8 cellular contexts compared by ENCODE assay signal in genomic region chr19:1132625-1133383, GRCh38. TPM values are rescaled to one million over a fixed set of nuclear protein-coding genes. Genes with fewer than 3 reads are reported as not detected.
DNase-seq lines count a peak whose midpoint lies in the region; ATAC-seq and TF ChIP-seq lines count a peak whose summit lies in the region.

No MANE protein-coding gene starts in this region.

- peak overlapping the region; percentile 90 for H3K27ac ChIP-seq in CD4-positive, alpha-beta memory T cell (ENCODE audit: low read depth, low read length)
- peak overlapping the region; percentile 93 for H3K27ac ChIP-seq in left ventricle myocardium inferior (replicated peaks)

- no peaks in the 10 kb centered on the region for H3K9me3 ChIP-seq in CD4-positive, alpha-beta memory T cell (ENCODE audit: control insufficient read depth in 1 of 2, low read length in 2 of 2)
- no peaks in the 10 kb centered on the region for H3K9me3 ChIP-seq in left ventricle myocardium inferior (replicated peaks)

- peak overlapping the region; percentile 29 to 89 for H3K4me3 ChIP-seq in CD4-positive, alpha-beta memory T cell (ENCODE audit: low read length in 2 of 2)
- H3K4me3 ChIP-seq in left ventricle myocardium inferior = peak overlapping the region; percentile 79

- peak in 3 of 5 donors; percentile 33 to 43 (median 41) for DNase-seq in CD4-positive, alpha-beta memory T cell
- peak; percentile 22 for DNase-seq in activated T-helper 1 cell treated with anti-CD3 and anti-CD28 coated beads, Interleukin-12 subunit alpha, Interleukin-12 subunit beta, Interleukin-2, Interleukin-4 antibody, amounts not matched to agents 30 ng/mL and 10 ng/mL and 1 ng/mL, durations not matched to agents 14 hours and 24 hours and 36 hours (ENCODE audit: low spot score)
- DNase-seq in left ventricle myocardium inferior (no peak), ecto neural progenitor cell (ENCODE audit: low spot score) (no peak), DMS114 treated with DMSO at 0.1 percent for 48 hours (lab: John Stamatoyannopoulos, UW; ENCODE audit: unreplicated experiment) (no peak), NCI-H748 treated with DMSO at 0.1 percent for 48 hours (lab: John Stamatoyannopoulos, UW) (no peak)
- DNase-seq in stimulated activated naive B cell treated with anti-CD40 and anti-IgM and Interleukin-4, amounts not matched to agents 10 μg/mL and 1 μg/mL and 100 μg/mL, for 72 hours = peak; percentile 24

- H3K27me3 ChIP-seq in CD4-positive, alpha-beta memory T cell (ENCODE audit: insufficient read depth, low read length) = no peaks in the 10 kb centered on the region
- no peaks in the 10 kb centered on the region for H3K27me3 ChIP-seq in left ventricle myocardium inferior (ENCODE audit: low read depth)

- H3K27ac Mint-ChIP-seq in CD4-positive, alpha-beta memory T cell = peak overlapping the region; percentile 74 to 96 (median 94)
- peak overlapping the region; percentile 86 for H3K27ac Mint-ChIP-seq in activated T-helper 1 cell treated with anti-CD3 and anti-CD28 coated beads, Interleukin-12 subunit alpha, Interleukin-12 subunit beta, Interleukin-2, Interleukin-4 antibody, amounts not matched to agents 30 ng/mL and 10 ng/mL and 1 ng/mL, durations not matched to agents 14 hours and 24 hours and 36 hours
- peak overlapping the region; percentile 90 for H3K27ac Mint-ChIP-seq in stimulated activated naive B cell treated with anti-CD40 and anti-IgM and Interleukin-4, amounts not matched to agents 10 μg/mL and 1 μg/mL and 100 μg/mL, for 72 hours

- H3K4me3 Mint-ChIP-seq in CD4-positive, alpha-beta memory T cell = peak overlapping the region; percentile 78 to 92 (median 86)
- H3K4me3 Mint-ChIP-seq in activated T-helper 1 cell treated with anti-CD3 and anti-CD28 coated beads, Interleukin-12 subunit alpha, Interleukin-12 subunit beta, Interleukin-2, Interleukin-4 antibody, amounts not matched to agents 30 ng/mL and 10 ng/mL and 1 ng/mL, durations not matched to agents 14 hours and 24 hours and 36 hours = peak overlapping the region; percentile 89
- peak overlapping the region; percentile 87 to 90 for H3K4me3 Mint-ChIP-seq in stimulated activated naive B cell treated with anti-CD40 and anti-IgM and Interleukin-4, amounts not matched to agents 10 μg/mL and 1 μg/mL and 100 μg/mL, for 72 hours

- no peak for TF ChIP-seq CTCF in left ventricle myocardium inferior (IDR thresholded peaks at IDR 0.05; ENCODE audit: borderline replicate concordance)

- H3K4me1 ChIP-seq in CD4-positive, alpha-beta memory T cell (ENCODE audit: insufficient read depth, low read length) = peaks cover 59% of the 10 kb centered on the region
- peaks cover 63% of the 10 kb centered on the region for H3K4me1 ChIP-seq in left ventricle myocardium inferior

- intact Hi-C loops in CD4-positive, alpha-beta memory T cell (cut with micrococcal nuclease) = loop anchor here (1.0 to 5.0 kb wide), 4 partner anchors 20 to 59 kb away; partner anchors contain the start of genes POLR2E and SBNO2
- intact Hi-C loops in activated T-helper 1 cell treated with anti-CD3 and anti-CD28 coated beads, Interleukin-12 subunit alpha, Interleukin-12 subunit beta, Interleukin-2, Interleukin-4 antibody, amounts not matched to agents 30 ng/mL and 10 ng/mL and 1 ng/mL, durations not matched to agents 14 hours and 24 hours and 36 hours (cut with micrococcal nuclease) = loop anchor here (1.0 to 5.0 kb wide), 7 partner anchors 29 to 249 kb away; partner anchors contain the start of genes NDUFS7, RNU6-2, SBNO2 and TMEM259
- intact Hi-C loops in left ventricle myocardium inferior (cut with micrococcal nuclease) = no loop called here

- peak; percentile 13 for ATAC-seq in HG02642 (IDR thresholded peaks at IDR 0.05; ENCODE audit: poor library complexity, unreplicated experiment)
- ATAC-seq in stimulated activated naive B cell treated with anti-CD40 and anti-IgM and Interleukin-4, amounts not matched to agents 10 μg/mL and 1 μg/mL and 100 μg/mL, for 72 hours (replicated peaks) = peak in 1 of 2 donors; percentile 22

- H3K27me3 Mint-ChIP-seq in CD4-positive, alpha-beta memory T cell = no peaks in the 10 kb centered on the region
- H3K27me3 Mint-ChIP-seq in activated T-helper 1 cell treated with anti-CD3 and anti-CD28 coated beads, Interleukin-12 subunit alpha, Interleukin-12 subunit beta, Interleukin-2, Interleukin-4 antibody, amounts not matched to agents 30 ng/mL and 10 ng/mL and 1 ng/mL, durations not matched to agents 14 hours and 24 hours and 36 hours (ENCODE audit: insufficient read depth) = no peaks in the 10 kb centered on the region
- no peaks in the 10 kb centered on the region for H3K27me3 Mint-ChIP-seq in stimulated activated naive B cell treated with anti-CD40 and anti-IgM and Interleukin-4, amounts not matched to agents 10 μg/mL and 1 μg/mL and 100 μg/mL, for 72 hours

- peaks cover 0 to 10% of the 10 kb centered on the region in 2 donors for H3K36me3 Mint-ChIP-seq in CD4-positive, alpha-beta memory T cell
- H3K36me3 Mint-ChIP-seq in activated T-helper 1 cell treated with anti-CD3 and anti-CD28 coated beads, Interleukin-12 subunit alpha, Interleukin-12 subunit beta, Interleukin-2, Interleukin-4 antibody, amounts not matched to agents 30 ng/mL and 10 ng/mL and 1 ng/mL, durations not matched to agents 14 hours and 24 hours and 36 hours (ENCODE audit: low read depth) = peaks cover 2% of the 10 kb centered on the region
- H3K36me3 Mint-ChIP-seq in stimulated activated naive B cell treated with anti-CD40 and anti-IgM and Interleukin-4, amounts not matched to agents 10 μg/mL and 1 μg/mL and 100 μg/mL, for 72 hours = peaks cover 12 to 15% of the 10 kb centered on the region in 2 donors

- CTCF ChIA-PET in CD4-positive, alpha-beta memory T cell (lab: Charles Lee; ENCODE audit: partially characterized antibody) = interaction anchor here (1.0 to 1.2 kb wide), 2 partner anchors 60 to 324 kb away, joined by 3 to 4 read pairs; no protein-coding TSS in a partner anchor

- POLR2A ChIA-PET in CD4-positive, alpha-beta memory T cell (lab: Charles Lee; ENCODE audit: partially characterized antibody) = interaction anchor here (0.6 to 4.7 kb wide), 16 partner anchors 14 to 136 kb away, joined by 3 to 42 read pairs (median 8); partner anchors contain the start of genes ABCA7, ARHGAP45, CIRBP and GPX4

- H3K9me3 Mint-ChIP-seq in CD4-positive, alpha-beta memory T cell = peaks cover 0 to 2% (median 0%) of the 10 kb centered on the region in 8 donors
- H3K9me3 Mint-ChIP-seq in activated T-helper 1 cell treated with anti-CD3 and anti-CD28 coated beads, Interleukin-12 subunit alpha, Interleukin-12 subunit beta, Interleukin-2, Interleukin-4 antibody, amounts not matched to agents 30 ng/mL and 10 ng/mL and 1 ng/mL, durations not matched to agents 14 hours and 24 hours and 36 hours = no peaks in the 10 kb centered on the region
- no peaks in the 10 kb centered on the region for H3K9me3 Mint-ChIP-seq in stimulated activated naive B cell treated with anti-CD40 and anti-IgM and Interleukin-4, amounts not matched to agents 10 μg/mL and 1 μg/mL and 100 μg/mL, for 72 hours

- peaks cover 7 to 33% (median 23%) of the 10 kb centered on the region in 4 donors for H3K4me1 Mint-ChIP-seq in CD4-positive, alpha-beta memory T cell
- H3K4me1 Mint-ChIP-seq in activated T-helper 1 cell treated with anti-CD3 and anti-CD28 coated beads, Interleukin-12 subunit alpha, Interleukin-12 subunit beta, Interleukin-2, Interleukin-4 antibody, amounts not matched to agents 30 ng/mL and 10 ng/mL and 1 ng/mL, durations not matched to agents 14 hours and 24 hours and 36 hours (ENCODE audit: low read depth) = peaks cover 26% of the 10 kb centered on the region
- H3K4me1 Mint-ChIP-seq in stimulated activated naive B cell treated with anti-CD40 and anti-IgM and Interleukin-4, amounts not matched to agents 10 μg/mL and 1 μg/mL and 100 μg/mL, for 72 hours = peaks cover 24 to 53% of the 10 kb centered on the region in 2 donors

- no peaks in the 10 kb centered on the region for H3K36me3 ChIP-seq in CD4-positive, alpha-beta memory T cell (ENCODE audit: insufficient read depth, low read length)
- peaks cover 7% of the 10 kb centered on the region for H3K36me3 ChIP-seq in left ventricle myocardium inferior

RNA-seq across cellular contexts. Expression of gene GPX4, which starts 29.0 kb away (rescaled TPM):
- 100 to 1,000 TPM; 210 to 220 TPM for total RNA-seq in CD4-positive, alpha-beta memory T cell
- polyA plus RNA-seq in CD4-positive, alpha-beta memory T cell = 100 to 1,000 TPM; 399 to 406 TPM
- total RNA-seq in activated T-helper 1 cell treated with anti-CD3 and anti-CD28 coated beads, Interleukin-12 subunit alpha, Interleukin-12 subunit beta, Interleukin-2, Interleukin-4 antibody, amounts not matched to agents 30 ng/mL and 10 ng/mL and 1 ng/mL, durations not matched to agents 14 hours and 24 hours and 36 hours = 236 and 241 TPM in 2 replicates
- 327 TPM for total RNA-seq in left ventricle myocardium inferior

RNA-seq across cellular contexts. Expression of gene POLR2E, which starts 37.6 kb away (rescaled TPM):
- total RNA-seq in CD4-positive, alpha-beta memory T cell = 10 to 100 TPM; 76.0 to 80.0 TPM
- polyA plus RNA-seq in CD4-positive, alpha-beta memory T cell = 100 to 1,000 TPM; 167 to 197 TPM
- total RNA-seq in activated T-helper 1 cell treated with anti-CD3 and anti-CD28 coated beads, Interleukin-12 subunit alpha, Interleukin-12 subunit beta, Interleukin-2, Interleukin-4 antibody, amounts not matched to agents 30 ng/mL and 10 ng/mL and 1 ng/mL, durations not matched to agents 14 hours and 24 hours and 36 hours = 265 and 282 TPM in 2 replicates
- total RNA-seq in left ventricle myocardium inferior = 140 TPM

RNA-seq across cellular contexts. Expression of gene SBNO2, which starts 41.3 kb away (rescaled TPM):
- total RNA-seq in CD4-positive, alpha-beta memory T cell = 10 to 100 TPM; 92.6 to 98.6 TPM
- 1 to 10 TPM in 1 of 2 donors, under 1 TPM in 1; 0.37 to 3.5 TPM for polyA plus RNA-seq in CD4-positive, alpha-beta memory T cell
- 95.5 and 96.9 TPM in 2 replicates for total RNA-seq in activated T-helper 1 cell treated with anti-CD3 and anti-CD28 coated beads, Interleukin-12 subunit alpha, Interleukin-12 subunit beta, Interleukin-2, Interleukin-4 antibody, amounts not matched to agents 30 ng/mL and 10 ng/mL and 1 ng/mL, durations not matched to agents 14 hours and 24 hours and 36 hours
- total RNA-seq in left ventricle myocardium inferior = 16.9 TPM

Comparison
In these comparisons a context has a peak if more than half of its experiments do, and no peak if none do; other contexts are left out.
1. DNase-seq: peak in CD4-positive, alpha-beta memory T cell (3 of 5), activated T-helper 1 cell treated with anti-CD3 and anti-CD28 coated beads, Interleukin-12 subunit alpha, Interleukin-12 subunit beta, Interleukin-2, Interleukin-4 antibody, amounts not matched to agents 30 ng/mL and 10 ng/mL and 1 ng/mL, durations not matched to agents 14 hours and 24 hours and 36 hours (single experiment) and stimulated activated naive B cell treated with anti-CD40 and anti-IgM and Interleukin-4, amounts not matched to agents 10 μg/mL and 1 μg/mL and 100 μg/mL, for 72 hours (single experiment); none in left ventricle myocardium inferior (single experiment), ecto neural progenitor cell (single experiment), DMS114 treated with DMSO at 0.1 percent for 48 hours (single experiment) and NCI-H748 treated with DMSO at 0.1 percent for 48 hours (single experiment).
2. Peak in every context shown above with its lines, with median percentiles within 50 percentile points of each other: H3K27ac Mint-ChIP-seq and H3K4me3 Mint-ChIP-seq.